In the genomic region with DNA sequence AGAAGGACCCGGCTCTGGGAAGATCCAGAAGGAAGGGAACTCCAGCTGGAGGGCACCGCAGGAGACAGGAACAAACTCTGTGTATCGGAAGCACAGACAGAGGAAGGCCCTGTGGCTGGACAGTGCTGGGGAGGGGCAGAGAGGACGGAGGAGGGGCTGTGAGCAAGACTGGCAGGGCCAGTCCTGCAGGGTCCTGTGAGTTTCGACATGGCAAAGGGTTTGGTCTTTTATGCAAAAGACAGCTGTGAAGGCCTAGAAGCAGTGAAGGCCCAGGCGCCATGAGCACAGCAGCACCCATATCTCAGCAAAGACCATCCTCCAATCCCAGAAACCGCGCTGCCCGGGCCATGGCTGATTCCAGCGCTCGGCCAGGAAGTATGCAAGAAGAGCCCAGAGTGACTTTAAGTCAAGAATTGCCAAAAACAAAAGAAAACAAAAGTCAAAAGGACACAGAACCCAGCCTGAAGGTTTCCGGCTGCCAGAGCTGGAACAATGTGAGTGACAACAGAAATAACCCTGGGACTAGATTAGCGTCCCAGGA, we compare ENCODE assay signal across 9 cellular contexts.
DNase-seq lines count a peak whose midpoint lies in the region; ATAC-seq and TF ChIP-seq lines count a peak whose summit lies in the region.
"Had no signal": no experiment of that assay in that cellular context is flagged by ENCODE, and none has a peak within 500 bp of the region (broad histone marks: within the 10 kb centered on the region; RNA-seq: fewer than 3 reads in every experiment).

No MANE protein-coding gene starts in this region.

- H3K27me3 ChIP-seq in duodenal mucosa (ENCODE audit: control insufficient read depth in 1 of 2, insufficient read depth in 2 of 2, low read length in 2 of 2) (no peaks in the 10 kb centered on the region), mesenchymal stem cell (ENCODE audit: control insufficient read depth in 1 of 2, insufficient read depth in 1 of 2, low read length in 2 of 2) (no peaks in the 10 kb centered on the region), vagina (no peaks in the 10 kb centered on the region)

- no peak overlapping the region for H3K27ac Mint-ChIP-seq in activated T-helper 1 cell treated with anti-CD3 and anti-CD28 coated beads, Interleukin-12 subunit alpha, Interleukin-12 subunit beta, Interleukin-2, Interleukin-4 antibody, amounts not matched to agents 30 ng/mL and 10 ng/mL and 1 ng/mL, durations not matched to agents 14 hours and 24 hours and 36 hours

- peak overlapping the region in 1 of 2 experiments; percentile 62 for H3K14ac ChIP-seq in mesenchymal stem cell (ENCODE audit: low read length in 2 of 2)

- H3K36me3 ChIP-seq in duodenal mucosa (ENCODE audit: control insufficient read depth in 1 of 2, insufficient read depth in 2 of 2, low read length in 2 of 2) = peaks cover 11 to 30% of the 10 kb centered on the region in 2 donors
- H3K36me3 ChIP-seq in mesenchymal stem cell (ENCODE audit: control insufficient read depth in 1 of 2, insufficient read depth in 2 of 2, low read depth in 1 of 2, low read length in 2 of 2) = peaks cover 54 to 79% of the 10 kb centered on the region in 2 experiments
- peaks cover 0 to 21% of the 10 kb centered on the region in 2 donors for H3K36me3 ChIP-seq in vagina

- H3K4me3 ChIP-seq in duodenal mucosa (ENCODE audit: low read depth in 1 of 2, low read length in 2 of 2) (no peak overlapping the region), mesenchymal stem cell (ENCODE audit: insufficient read depth in 1 of 2, low read depth in 1 of 2, low read length in 2 of 2) (no peak overlapping the region), vagina (no peak overlapping the region)

- H3K27ac ChIP-seq in duodenal mucosa (ENCODE audit: low read depth, low read length) (peak overlapping the region; percentile 3), mesenchymal stem cell (ENCODE audit: low read length, poor library complexity, severe bottlenecking) (peak overlapping the region; percentile 90), vagina (peak overlapping the region; percentile 14)

- H4K91ac ChIP-seq in mesenchymal stem cell (ENCODE audit: low read length) = peak overlapping the region; percentile 79

- H3K4me3 Mint-ChIP-seq in activated T-helper 1 cell treated with anti-CD3 and anti-CD28 coated beads, Interleukin-12 subunit alpha, Interleukin-12 subunit beta, Interleukin-2, Interleukin-4 antibody, amounts not matched to agents 30 ng/mL and 10 ng/mL and 1 ng/mL, durations not matched to agents 14 hours and 24 hours and 36 hours = no peak overlapping the region

- H3K36me3 Mint-ChIP-seq in activated T-helper 1 cell treated with anti-CD3 and anti-CD28 coated beads, Interleukin-12 subunit alpha, Interleukin-12 subunit beta, Interleukin-2, Interleukin-4 antibody, amounts not matched to agents 30 ng/mL and 10 ng/mL and 1 ng/mL, durations not matched to agents 14 hours and 24 hours and 36 hours (ENCODE audit: low read depth) = peaks cover 10% of the 10 kb centered on the region

- no peak overlapping the region for H2BK15ac ChIP-seq in mesenchymal stem cell (ENCODE audit: low read depth, poor library complexity, severe bottlenecking)

- DNase-seq in Right ventricle myocardium inferior (ENCODE audit: missing footprints) (no peak), cardiac septum (ENCODE audit: low spot score) (no peak), mesenchymal stem cell (no peak), vagina (ENCODE audit: extremely low spot score in 2 of 2) (no peak), pons (ENCODE audit: low spot score) (no peak)
- DNase-seq in activated T-helper 1 cell treated with anti-CD3 and anti-CD28 coated beads, Interleukin-12 subunit alpha, Interleukin-12 subunit beta, Interleukin-2, Interleukin-4 antibody, amounts not matched to agents 30 ng/mL and 10 ng/mL and 1 ng/mL, durations not matched to agents 14 hours and 24 hours and 36 hours (ENCODE audit: low spot score) = no peak
- DNase-seq: NCI-H2107 had no signal

- H3K4me2 ChIP-seq in mesenchymal stem cell (ENCODE audit: low read length, poor library complexity, severe bottlenecking) = peak overlapping the region; percentile 5

- H2AFZ ChIP-seq in mesenchymal stem cell (ENCODE audit: low read depth, low read length) = no peak overlapping the region

- 89% methylated on average over 11 of the region's 13 CpGs for WGBS in mesenchymal stem cell

- H2AK5ac ChIP-seq in mesenchymal stem cell (ENCODE audit: low read length, severe bottlenecking) = peak overlapping the region; percentile 42

- H3K9me3 ChIP-seq in duodenal mucosa (ENCODE audit: control insufficient read depth in 1 of 2, low read length in 2 of 2) = no peaks in the 10 kb centered on the region
- no peaks in the 10 kb centered on the region for H3K9me3 ChIP-seq in mesenchymal stem cell (ENCODE audit: control insufficient read depth, low read length)
- no peaks in the 10 kb centered on the region for H3K9me3 ChIP-seq in vagina

- H3K23ac ChIP-seq in mesenchymal stem cell (ENCODE audit: low read length in 2 of 2) = peak overlapping the region in 1 of 2 experiments; percentile 1

- TF ChIP-seq CTCF in vagina (IDR thresholded peaks at IDR 0.05) = no peak

- H2BK5ac ChIP-seq in mesenchymal stem cell (ENCODE audit: low read depth, low read length, poor library complexity, severe bottlenecking) = peak overlapping the region; percentile 32

- H2BK120ac ChIP-seq in mesenchymal stem cell (ENCODE audit: low read depth, low read length) = no peak overlapping the region

- no peaks in the 10 kb centered on the region for H3K27me3 Mint-ChIP-seq in activated T-helper 1 cell treated with anti-CD3 and anti-CD28 coated beads, Interleukin-12 subunit alpha, Interleukin-12 subunit beta, Interleukin-2, Interleukin-4 antibody, amounts not matched to agents 30 ng/mL and 10 ng/mL and 1 ng/mL, durations not matched to agents 14 hours and 24 hours and 36 hours (ENCODE audit: insufficient read depth)

- intact Hi-C loops in Right ventricle myocardium inferior (cut with DNase I) (no loop called here), cardiac septum (cut with DNase I) (no loop called here), vagina (cut with DNase I) (no loop called here)
- intact Hi-C loops in activated T-helper 1 cell treated with anti-CD3 and anti-CD28 coated beads, Interleukin-12 subunit alpha, Interleukin-12 subunit beta, Interleukin-2, Interleukin-4 antibody, amounts not matched to agents 30 ng/mL and 10 ng/mL and 1 ng/mL, durations not matched to agents 14 hours and 24 hours and 36 hours (cut with micrococcal nuclease) = no loop called here

- no peaks in the 10 kb centered on the region for H3K4me1 Mint-ChIP-seq in activated T-helper 1 cell treated with anti-CD3 and anti-CD28 coated beads, Interleukin-12 subunit alpha, Interleukin-12 subunit beta, Interleukin-2, Interleukin-4 antibody, amounts not matched to agents 30 ng/mL and 10 ng/mL and 1 ng/mL, durations not matched to agents 14 hours and 24 hours and 36 hours (ENCODE audit: low read depth)

- no peaks in the 10 kb centered on the region for H3K9me3 Mint-ChIP-seq in activated T-helper 1 cell treated with anti-CD3 and anti-CD28 coated beads, Interleukin-12 subunit alpha, Interleukin-12 subunit beta, Interleukin-2, Interleukin-4 antibody, amounts not matched to agents 30 ng/mL and 10 ng/mL and 1 ng/mL, durations not matched to agents 14 hours and 24 hours and 36 hours

- H3K9ac ChIP-seq in duodenal mucosa (ENCODE audit: low read depth in 1 of 2, low read length in 2 of 2) (no peak overlapping the region), mesenchymal stem cell (ENCODE audit: low read length) (no peak overlapping the region)

- H3K4me1 ChIP-seq in duodenal mucosa (ENCODE audit: control insufficient read depth in 1 of 2, insufficient read depth in 2 of 2, low read length in 2 of 2) = no peaks in the 10 kb centered on the region
- peaks cover 43% of the 10 kb centered on the region for H3K4me1 ChIP-seq in mesenchymal stem cell (ENCODE audit: control insufficient read depth, insufficient read depth, low read depth, low read length)
- H3K4me1 ChIP-seq in vagina = peaks cover 13% of the 10 kb centered on the region

- ATAC-seq in Right ventricle myocardium inferior = peak; percentile 20
- no peak for ATAC-seq in GM19023 (IDR thresholded peaks at IDR 0.05; ENCODE audit: unreplicated experiment)

- peaks cover 31% of the 10 kb centered on the region for H3K79me1 ChIP-seq in mesenchymal stem cell (replicated peaks; ENCODE audit: low read length, poor library complexity, severe bottlenecking)

- H3K4ac ChIP-seq in mesenchymal stem cell (ENCODE audit: low read depth in 1 of 2, low read length in 2 of 2) = peak overlapping the region; percentile 49 to 84

- peak overlapping the region; percentile 25 to 89 for H3K18ac ChIP-seq in mesenchymal stem cell (ENCODE audit: low read depth in 1 of 2, low read length in 2 of 2)

- H4K8ac ChIP-seq in mesenchymal stem cell (ENCODE audit: low read length) = peak overlapping the region; percentile 62

- peak overlapping the region; percentile 19 to 46 for H2BK12ac ChIP-seq in mesenchymal stem cell (ENCODE audit: low read length in 2 of 2)

- TF ChIP-seq POLR2A in vagina (IDR thresholded peaks at IDR 0.05) = no peak

Comparison
In these comparisons a context has a peak if more than half of its experiments do, and no peak if none do; other contexts are left out.
1. H3K27ac ChIP-seq: peak in every context shown above with its lines; median percentile 90 in mesenchymal stem cell; 14 in vagina; 3 in duodenal mucosa.